8 cellular contexts compared by ENCODE assay signal in the genomic region with DNA sequence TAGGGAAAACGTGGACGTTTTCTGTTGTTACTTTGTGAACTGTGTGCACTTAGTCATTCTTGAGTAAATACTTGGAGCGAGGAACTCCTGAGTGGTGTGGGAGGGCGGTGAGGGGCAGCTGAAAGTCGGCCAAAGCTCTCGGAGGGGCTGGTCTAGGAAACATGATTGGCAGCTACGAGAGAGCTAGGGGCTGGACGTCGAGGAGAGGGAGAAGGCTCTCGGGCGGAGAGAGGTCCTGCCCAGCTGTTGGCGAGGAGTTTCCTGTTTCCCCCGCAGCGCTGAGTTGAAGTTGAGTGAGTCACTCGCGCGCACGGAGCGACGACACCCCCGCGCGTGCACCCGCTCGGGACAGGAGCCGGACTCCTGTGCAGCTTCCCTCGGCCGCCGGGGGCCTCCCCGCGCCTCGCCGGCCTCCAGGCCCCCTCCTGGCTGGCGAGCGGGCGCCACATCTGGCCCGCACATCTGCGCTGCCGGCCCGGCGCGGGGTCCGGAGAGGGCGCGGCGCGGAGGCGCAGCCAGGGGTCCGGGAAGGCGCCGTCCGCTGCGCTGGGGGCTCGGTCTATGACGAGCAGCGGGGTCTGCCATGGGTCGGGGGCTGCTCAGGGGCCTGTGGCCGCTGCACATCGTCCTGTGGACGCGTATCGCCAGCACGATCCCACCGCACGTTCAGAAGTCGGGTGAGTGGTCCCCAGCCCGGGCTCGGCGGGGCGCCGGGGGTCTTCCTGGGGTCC. TPM values are rescaled to one million over a fixed set of nuclear protein-coding genes. Genes with fewer than 3 reads are reported as not detected.
DNase-seq lines count a peak whose midpoint lies in the region; ATAC-seq and TF ChIP-seq lines count a peak whose summit lies in the region.

Gene TGFBR2 (plus strand): TSS at position 301 of the 731 bp plus-strand sequence. CDS start 283 bp downstream, at position 584.

- no peaks in the 10 kb centered on the region for H3K27me3 ChIP-seq in fibroblast of lung (ENCODE audit: control insufficient read depth, insufficient read depth, low read length)

- intact Hi-C loops in activated T-helper 1 cell treated with anti-CD3 and anti-CD28 coated beads, Interleukin-12 subunit alpha, Interleukin-12 subunit beta, Interleukin-2, Interleukin-4 antibody, amounts not matched to agents 30 ng/mL and 10 ng/mL and 1 ng/mL, durations not matched to agents 14 hours and 24 hours and 36 hours (cut with micrococcal nuclease), result loop anchor here (1.0 to 10.0 kb wide), 12 partner anchors 14 to 1422 kb away; no protein-coding TSS in a partner anchor

- H3K4me2 ChIP-seq in fibroblast of lung (ENCODE audit: extremely low read depth, insufficient read depth, low read length), result peak within 1 kb of the TSS; percentile 78

- no peaks in the 10 kb centered on the region for H4K20me1 ChIP-seq in fibroblast of lung (ENCODE audit: control insufficient read depth, extremely low read depth, insufficient read depth, low read length)

- peak within 1 kb of the TSS; percentile 98 for H3K27ac Mint-ChIP-seq in activated T-helper 1 cell treated with anti-CD3 and anti-CD28 coated beads, Interleukin-12 subunit alpha, Interleukin-12 subunit beta, Interleukin-2, Interleukin-4 antibody, amounts not matched to agents 30 ng/mL and 10 ng/mL and 1 ng/mL, durations not matched to agents 14 hours and 24 hours and 36 hours
- peak within 1 kb of the TSS; percentile 94 to 100 (median 98) for H3K27ac Mint-ChIP-seq in naive thymus-derived CD8-positive, alpha-beta T cell
- H3K27ac Mint-ChIP-seq in stimulated activated naive B cell treated with anti-CD40 and anti-IgM and Interleukin-4, amounts not matched to agents 10 μg/mL and 1 μg/mL and 100 μg/mL, for 72 hours, result peak within 1 kb of the TSS; percentile 95

- no peaks in the 10 kb centered on the region for H3K9me3 Mint-ChIP-seq in activated T-helper 1 cell treated with anti-CD3 and anti-CD28 coated beads, Interleukin-12 subunit alpha, Interleukin-12 subunit beta, Interleukin-2, Interleukin-4 antibody, amounts not matched to agents 30 ng/mL and 10 ng/mL and 1 ng/mL, durations not matched to agents 14 hours and 24 hours and 36 hours
- peaks cover 0 to 7% (median 0%) of the 10 kb centered on the region in 9 donors for H3K9me3 Mint-ChIP-seq in naive thymus-derived CD8-positive, alpha-beta T cell
- no peaks in the 10 kb centered on the region for H3K9me3 Mint-ChIP-seq in stimulated activated naive B cell treated with anti-CD40 and anti-IgM and Interleukin-4, amounts not matched to agents 10 μg/mL and 1 μg/mL and 100 μg/mL, for 72 hours

- peaks cover 72% of the 10 kb centered on the region for H3K4me1 Mint-ChIP-seq in activated T-helper 1 cell treated with anti-CD3 and anti-CD28 coated beads, Interleukin-12 subunit alpha, Interleukin-12 subunit beta, Interleukin-2, Interleukin-4 antibody, amounts not matched to agents 30 ng/mL and 10 ng/mL and 1 ng/mL, durations not matched to agents 14 hours and 24 hours and 36 hours (ENCODE audit: low read depth)
- peaks cover 30 to 80% (median 54%) of the 10 kb centered on the region in 4 donors for H3K4me1 Mint-ChIP-seq in naive thymus-derived CD8-positive, alpha-beta T cell
- peaks cover 44 to 68% of the 10 kb centered on the region in 2 donors for H3K4me1 Mint-ChIP-seq in stimulated activated naive B cell treated with anti-CD40 and anti-IgM and Interleukin-4, amounts not matched to agents 10 μg/mL and 1 μg/mL and 100 μg/mL, for 72 hours

- peak within 1 kb of the TSS; percentile 73 to 98 (median 94) for H3K4me3 ChIP-seq in fibroblast of lung (replicated peaks in 1 of 4; ENCODE audit: control extremely low read depth in 1 of 4, insufficient read depth in 1 of 4, low read depth in 3 of 4, low read length in 4 of 4)

- peaks cover 25% of the 10 kb centered on the region for H3K36me3 Mint-ChIP-seq in activated T-helper 1 cell treated with anti-CD3 and anti-CD28 coated beads, Interleukin-12 subunit alpha, Interleukin-12 subunit beta, Interleukin-2, Interleukin-4 antibody, amounts not matched to agents 30 ng/mL and 10 ng/mL and 1 ng/mL, durations not matched to agents 14 hours and 24 hours and 36 hours (ENCODE audit: low read depth)
- H3K36me3 Mint-ChIP-seq in naive thymus-derived CD8-positive, alpha-beta T cell, result peaks cover 13 to 32% (median 21%) of the 10 kb centered on the region in 3 donors
- H3K36me3 Mint-ChIP-seq in stimulated activated naive B cell treated with anti-CD40 and anti-IgM and Interleukin-4, amounts not matched to agents 10 μg/mL and 1 μg/mL and 100 μg/mL, for 72 hours, result peaks cover 9 to 21% of the 10 kb centered on the region in 2 donors

- no peaks in the 10 kb centered on the region for H3K9me3 ChIP-seq in fibroblast of lung (ENCODE audit: control insufficient read depth, insufficient read depth, low read depth, low read length)

- peak within 1 kb of the TSS; percentile 90 for H3K9ac ChIP-seq in fibroblast of lung (ENCODE audit: insufficient read depth, low read length)

- DNase-seq in CD1c-positive myeloid dendritic cell (ENCODE audit: extremely low spot score), result peak; percentile 98
- peak; percentile 87 for DNase-seq in RPMI8226
- peak; percentile 81 for DNase-seq in activated T-helper 1 cell treated with anti-CD3 and anti-CD28 coated beads, Interleukin-12 subunit alpha, Interleukin-12 subunit beta, Interleukin-2, Interleukin-4 antibody, amounts not matched to agents 30 ng/mL and 10 ng/mL and 1 ng/mL, durations not matched to agents 14 hours and 24 hours and 36 hours (ENCODE audit: low spot score)
- peak; percentile 99 for DNase-seq in fibroblast of lung (ENCODE audit: low read depth in 2 of 2)
- DNase-seq in naive thymus-derived CD8-positive, alpha-beta T cell, result peak; percentile 68 to 89 (median 76)
- peak; percentile 92 for DNase-seq in stimulated activated naive B cell treated with anti-CD40 and anti-IgM and Interleukin-4, amounts not matched to agents 10 μg/mL and 1 μg/mL and 100 μg/mL, for 72 hours

- peaks cover 2% of the 10 kb centered on the region for H3K4me1 ChIP-seq in fibroblast of lung (ENCODE audit: control insufficient read depth, extremely low read depth, insufficient read depth, low read length)

- peak within 1 kb of the TSS; percentile 97 for H3K4me3 Mint-ChIP-seq in activated T-helper 1 cell treated with anti-CD3 and anti-CD28 coated beads, Interleukin-12 subunit alpha, Interleukin-12 subunit beta, Interleukin-2, Interleukin-4 antibody, amounts not matched to agents 30 ng/mL and 10 ng/mL and 1 ng/mL, durations not matched to agents 14 hours and 24 hours and 36 hours
- H3K4me3 Mint-ChIP-seq in naive thymus-derived CD8-positive, alpha-beta T cell, result peak within 1 kb of the TSS; percentile 77 to 100 (median 97)
- peak within 1 kb of the TSS; percentile 88 to 97 for H3K4me3 Mint-ChIP-seq in stimulated activated naive B cell treated with anti-CD40 and anti-IgM and Interleukin-4, amounts not matched to agents 10 μg/mL and 1 μg/mL and 100 μg/mL, for 72 hours

- ATAC-seq in GM19372 (IDR thresholded peaks at IDR 0.05; ENCODE audit: low read depth, unreplicated experiment) (peak; percentile 72), HG03521 (IDR thresholded peaks at IDR 0.05; ENCODE audit: unreplicated experiment) (peak; percentile 72)
- peak; percentile 62 to 70 for ATAC-seq in naive thymus-derived CD8-positive, alpha-beta T cell
- peak; percentile 87 to 88 for ATAC-seq in stimulated activated naive B cell treated with anti-CD40 and anti-IgM and Interleukin-4, amounts not matched to agents 10 μg/mL and 1 μg/mL and 100 μg/mL, for 72 hours (replicated peaks)

- H2AFZ ChIP-seq in fibroblast of lung (ENCODE audit: low read length), result peak within 1 kb of the TSS; percentile 58

- POLR2A ChIA-PET in naive thymus-derived CD8-positive, alpha-beta T cell (lab: Charles Lee), result interaction anchor here (0.6 to 16.0 kb wide), 27 partner anchors 11 to 1607 kb away, joined by 3 to 315 read pairs (median 7); no protein-coding TSS in a partner anchor

- H3K79me2 ChIP-seq in fibroblast of lung (ENCODE audit: control insufficient read depth, insufficient read depth, low read length), result peaks cover 46% of the 10 kb centered on the region

- H3K36me3 ChIP-seq in fibroblast of lung (ENCODE audit: control insufficient read depth, insufficient read depth, low read length), result no peaks in the 10 kb centered on the region

- no peaks in the 10 kb centered on the region for H3K27me3 Mint-ChIP-seq in activated T-helper 1 cell treated with anti-CD3 and anti-CD28 coated beads, Interleukin-12 subunit alpha, Interleukin-12 subunit beta, Interleukin-2, Interleukin-4 antibody, amounts not matched to agents 30 ng/mL and 10 ng/mL and 1 ng/mL, durations not matched to agents 14 hours and 24 hours and 36 hours (ENCODE audit: insufficient read depth)
- H3K27me3 Mint-ChIP-seq in naive thymus-derived CD8-positive, alpha-beta T cell, result no peaks in the 10 kb centered on the region
- no peaks in the 10 kb centered on the region for H3K27me3 Mint-ChIP-seq in stimulated activated naive B cell treated with anti-CD40 and anti-IgM and Interleukin-4, amounts not matched to agents 10 μg/mL and 1 μg/mL and 100 μg/mL, for 72 hours

- no peak for TF ChIP-seq CTCF in fibroblast of lung (conservative IDR thresholded peaks at IDR 0.05 in 1 of 2, IDR thresholded peaks at IDR 0.05 in 1 of 2; ENCODE audit: low read depth in 1 of 2, low read length in 2 of 2)

- peak within 1 kb of the TSS; percentile 89 for H3K27ac ChIP-seq in fibroblast of lung (ENCODE audit: insufficient read depth, low read length)

RNA-seq across cellular contexts. Expression of gene TGFBR2, which starts in this region (rescaled TPM):
- 58.2 and 59.6 TPM in 2 replicates for total RNA-seq in activated T-helper 1 cell treated with anti-CD3 and anti-CD28 coated beads, Interleukin-12 subunit alpha, Interleukin-12 subunit beta, Interleukin-2, Interleukin-4 antibody, amounts not matched to agents 30 ng/mL and 10 ng/mL and 1 ng/mL, durations not matched to agents 14 hours and 24 hours and 36 hours
- 86.5 and 93.0 TPM in 2 replicates for total RNA-seq in fibroblast of lung
- 126 and 196 TPM in 2 replicates for polyA plus RNA-seq in fibroblast of lung
- 70.1 and 110 TPM in 2 replicates for polyA plus RNA-seq in fibroblast of lung (2012)
- polyA minus RNA-seq in fibroblast of lung (ENCODE audit: low replicate concordance), result 89.3 and 192 TPM in 2 replicates
- total RNA-seq in naive thymus-derived CD8-positive, alpha-beta T cell, result 100 to 1,000 TPM; 260 to 268 TPM
- 100 to 1,000 TPM; 128 to 226 (median 131) TPM for polyA plus RNA-seq in naive thymus-derived CD8-positive, alpha-beta T cell

Comparison
In these comparisons a context has a peak if more than half of its experiments do, and no peak if none do; other contexts are left out.
1. Peak in every context shown above with its lines: DNase-seq, ATAC-seq, H3K4me3 ChIP-seq and H3K27ac ChIP-seq.